30 cellular contexts compared by ENCODE assay signal in the genomic region with DNA sequence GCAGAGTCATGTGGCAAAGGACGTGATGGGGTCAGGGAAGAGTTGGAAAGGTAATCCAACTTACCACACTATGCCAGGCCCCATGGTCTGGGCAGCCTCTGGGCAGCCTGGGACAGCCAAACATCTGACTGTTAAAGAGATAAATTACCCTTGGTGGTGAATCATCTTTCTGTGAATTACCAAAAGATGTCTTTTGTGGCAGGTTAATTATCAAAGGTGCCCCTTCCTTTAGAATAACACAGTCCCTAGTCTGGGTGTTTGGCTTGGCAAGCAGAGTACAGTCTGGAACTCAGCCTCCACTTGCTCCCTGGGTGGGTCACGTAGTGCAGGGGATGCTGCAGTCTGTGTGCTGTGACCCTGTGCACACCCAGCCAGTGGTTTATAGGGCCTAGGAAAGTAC.
"Had no signal": no experiment of that assay in that cellular context is flagged by ENCODE, and none has a peak within 500 bp of the region (broad histone marks: within the 10 kb centered on the region; RNA-seq: fewer than 3 reads in every experiment).

No MANE protein-coding gene starts in this region.

- H3K4me3 ChIP-seq: colonic mucosa, esophagus muscularis mucosa, gastroesophageal sphincter, lower lobe of right lung, mucosa of descending colon, prostate gland, sigmoid colon, transverse colon, vagina had no signal

- H3K27me3 Mint-ChIP-seq: dendritic cell treated with granulocyte-macrophage colony-stimulating factor and Interleukin-4, amounts not matched to agents 40 ng/mL and 50 ng/mL, for 4 days; memory B cell; naive B cell had no signal

- H3K27me3 ChIP-seq: colonic mucosa, esophagus muscularis mucosa, gastroesophageal sphincter, sigmoid colon, transverse colon, vagina had no signal

- H3K9me3 ChIP-seq: colonic mucosa, mucosa of descending colon, prostate gland had no signal

- H3K36me3 ChIP-seq: colonic mucosa, esophagus muscularis mucosa, gastroesophageal sphincter, lower lobe of right lung, prostate gland, sigmoid colon, transverse colon, vagina had no signal

- H3K9me3 Mint-ChIP-seq: central memory CD8-positive, alpha-beta T cell had no signal

- H3K27ac Mint-ChIP-seq: dendritic cell treated with granulocyte-macrophage colony-stimulating factor and Interleukin-4, amounts not matched to agents 40 ng/mL and 50 ng/mL, for 4 days; endodermal cell; immature natural killer cell; memory B cell; natural killer cell treated with Interleukin-12 subunit alpha and Interleukin-12 subunit beta and Interleukin-15 and Interleukin-18, amount 100 ng/mL, for 72 hours; stimulated activated effector memory CD8-positive, alpha-beta T cell treated with anti-CD3 and anti-CD28 coated beads, Interleukin-12 subunit alpha, Interleukin-12 subunit beta, amount 100 ng/mL, for 72 hours had no signal

- H3K27ac ChIP-seq: colonic mucosa, epithelial cell of prostate, esophagus muscularis mucosa, foreskin keratinocyte, gastroesophageal sphincter, lower lobe of right lung, prostate gland, sigmoid colon, transverse colon, vagina had no signal

- ATAC-seq: foreskin keratinocyte; gastroesophageal sphincter; left colon; left ventricle myocardium superior; lower lobe of right lung; mucosa of descending colon; stimulated activated effector memory CD8-positive, alpha-beta T cell treated with anti-CD3 and anti-CD28 coated beads, Interleukin-12 subunit alpha, Interleukin-12 subunit beta, amount 100 ng/mL, for 72 hours had no signal

- H3K4me1 Mint-ChIP-seq: central memory CD8-positive, alpha-beta T cell; endodermal cell; immature natural killer cell; neural crest cell; stimulated activated effector memory CD8-positive, alpha-beta T cell treated with anti-CD3 and anti-CD28 coated beads, Interleukin-12 subunit alpha, Interleukin-12 subunit beta, amount 100 ng/mL, for 72 hours had no signal

- DNase-seq: colonic mucosa; effector CD8-positive, alpha-beta T cell; endodermal cell; foreskin keratinocyte; glutamatergic neuron; hypothalamus; immature natural killer cell; islet precursor cell; left colon; left ventricle myocardium superior; lower lobe of right lung; mucosa of descending colon; naive B cell; right cardiac atrium; sigmoid colon; stimulated activated CD4-positive, alpha-beta T cell treated with anti-CD3 and anti-CD28 coated beads, Interleukin-2, amount 100 ng/mL, for 24 hours; stimulated activated CD4-positive, alpha-beta T cell treated with anti-CD3 and anti-CD28 coated beads, Interleukin-4, amount 100 ng/mL, for 24 hours; stimulated activated naive CD4-positive, alpha-beta T cell treated with Interleukin-2 at 50 U/mL for 16 hours; transverse colon had no signal

- H3K4me1 ChIP-seq: colonic mucosa, esophagus muscularis mucosa, foreskin keratinocyte, gastroesophageal sphincter, lower lobe of right lung, prostate gland, sigmoid colon, transverse colon, vagina had no signal

- H3K4me3 Mint-ChIP-seq: central memory CD8-positive, alpha-beta T cell; dendritic cell treated with granulocyte-macrophage colony-stimulating factor and Interleukin-4, amounts not matched to agents 40 ng/mL and 50 ng/mL, for 4 days; endodermal cell; immature natural killer cell; memory B cell; naive B cell; natural killer cell treated with Interleukin-12 subunit alpha and Interleukin-12 subunit beta and Interleukin-15 and Interleukin-18, amount 100 ng/mL, for 72 hours; neural crest cell; stimulated activated effector memory CD8-positive, alpha-beta T cell treated with anti-CD3 and anti-CD28 coated beads, Interleukin-12 subunit alpha, Interleukin-12 subunit beta, amount 100 ng/mL, for 72 hours had no signal
